Comparison of ENCODE assay signal across 1 cellular context in genomic region chr12:120367924-120368788, GRCh38.
TF ChIP-seq lines count a peak whose summit lies in the region.

No MANE protein-coding gene starts in this region.

TF ChIP-seq in K562, 482 proteins besides CTCF, POLR2A, EP300 and RAD21 (continued from another document):
- TF ChIP-seq CUX1 (CRISPR knock-in tag; IDR thresholded peaks at IDR 0.05), result no peak
